In the genomic region with DNA sequence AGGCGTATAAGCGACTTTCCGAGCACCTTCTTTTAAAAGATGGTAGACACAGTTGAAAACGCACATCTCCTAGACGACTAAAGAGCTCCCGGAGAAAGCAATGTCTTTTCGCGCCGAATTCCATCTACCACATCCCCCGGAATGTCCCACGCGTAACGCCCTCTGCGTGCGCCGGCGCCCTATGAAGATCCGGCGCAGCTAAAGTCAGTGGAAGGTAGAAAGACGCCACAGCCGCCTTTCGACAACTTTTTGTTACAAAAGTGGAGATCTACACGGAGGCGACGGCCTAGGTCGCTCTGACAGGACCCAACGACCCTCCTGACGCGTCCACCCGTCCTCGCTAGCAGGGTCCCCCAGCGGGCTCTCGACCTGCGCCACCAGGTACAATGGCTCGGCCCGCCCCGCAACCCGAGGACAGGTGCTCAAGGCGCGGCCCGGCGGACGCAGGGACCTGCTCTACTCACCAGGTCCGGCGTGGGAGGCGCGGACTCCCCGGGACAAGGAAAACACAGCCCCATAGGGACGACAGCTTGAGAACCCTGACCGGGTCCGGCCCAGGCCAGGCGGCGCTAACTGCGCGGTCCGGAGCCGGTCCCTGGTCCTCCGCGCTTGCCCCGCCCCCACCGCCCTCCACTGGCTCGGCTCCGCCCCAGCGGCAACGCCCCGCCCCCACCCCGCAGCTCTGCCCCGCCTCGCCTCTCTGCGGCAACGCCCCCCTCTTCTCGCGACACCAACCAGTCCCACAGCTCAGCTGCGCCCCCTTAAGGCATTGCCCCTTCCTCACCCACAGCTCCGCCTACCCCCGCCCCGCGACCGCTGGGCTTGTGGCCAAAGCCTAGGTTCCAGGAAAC, we compare ENCODE assay signal across 1 cellular context.
TF ChIP-seq lines count a peak whose summit lies in the region.

Gene SVIP (minus strand): TSS at position 571 of the 851 bp plus-strand sequence. CDS start 53 bp downstream, at position 518.

TF ChIP-seq in HEK293, 187 proteins besides CTCF, POLR2A, EP300 and RAD21 (continued from another document and continues in another):
- TF ChIP-seq TSHZ1 (tag by site-specific recombination; IDR thresholded peaks at IDR 0.05; ENCODE audit: borderline replicate concordance) (no peak), KLF7 (tag by site-specific recombination; IDR thresholded peaks at IDR 0.05; ENCODE audit: borderline replicate concordance) (no peak), ZBTB11 (tag by site-specific recombination; conservative IDR thresholded peaks at IDR 0.05; ENCODE audit: low read depth) (peak; percentile 70), ZNF654 (tag by site-specific recombination; IDR thresholded peaks at IDR 0.05; ENCODE audit: low read depth) (peak; percentile 5; the same call in 1 of the 2 replicates), ZNF670 (tag by site-specific recombination; IDR thresholded peaks at IDR 0.05; ENCODE audit: low read depth) (no peak), ZNF658 (tag by site-specific recombination; IDR thresholded peaks at IDR 0.05) (no peak), ZNF555 (tag by site-specific recombination; conservative IDR thresholded peaks at IDR 0.05) (no peak), GLI4 (tag by site-specific recombination; IDR thresholded peaks at IDR 0.05) (no peak), ZNF571 (tag by site-specific recombination; IDR thresholded peaks at IDR 0.05) (no peak), ZNF548 (tag by site-specific recombination; IDR thresholded peaks at IDR 0.05) (no peak), PATZ1 (tag by site-specific recombination; IDR thresholded peaks at IDR 0.05) (peak; percentile 54), IKZF3 (tag by site-specific recombination; IDR thresholded peaks at IDR 0.05) (no peak), ZSCAN16 (tag by site-specific recombination; IDR thresholded peaks at IDR 0.05) (no peak), ZSCAN5A (tag by site-specific recombination; IDR thresholded peaks at IDR 0.05) (no peak), GLIS2 (tag by site-specific recombination; IDR thresholded peaks at IDR 0.05) (peak; percentile 77), ZNF792 (tag by site-specific recombination; IDR thresholded peaks at IDR 0.05) (no peak), ZNF114 (tag by site-specific recombination; IDR thresholded peaks at IDR 0.05) (no peak)
- TF ChIP-seq, protein P1, sequence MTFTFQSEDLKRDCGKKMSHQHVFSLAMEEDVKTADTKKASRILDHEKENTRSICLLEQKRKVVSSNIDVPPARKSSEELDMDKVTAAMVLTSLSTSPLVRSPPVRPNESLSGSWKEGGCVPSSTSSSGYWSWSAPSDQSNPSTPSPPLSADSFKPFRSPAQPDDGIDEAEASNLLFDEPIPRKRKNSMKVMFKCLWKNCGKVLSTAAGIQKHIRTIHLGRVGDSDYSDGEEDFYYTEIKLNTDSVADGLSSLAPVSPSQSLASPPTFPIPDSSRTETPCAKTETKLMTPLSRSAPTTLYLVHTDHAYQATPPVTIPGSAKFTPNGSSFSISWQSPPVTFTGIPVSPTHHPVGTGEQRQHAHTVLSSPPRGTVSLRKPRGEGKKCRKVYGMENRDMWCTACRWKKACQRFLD (tag by site-specific recombination; IDR thresholded peaks at IDR 0.05): no peak
- TF ChIP-seq, protein P2, sequence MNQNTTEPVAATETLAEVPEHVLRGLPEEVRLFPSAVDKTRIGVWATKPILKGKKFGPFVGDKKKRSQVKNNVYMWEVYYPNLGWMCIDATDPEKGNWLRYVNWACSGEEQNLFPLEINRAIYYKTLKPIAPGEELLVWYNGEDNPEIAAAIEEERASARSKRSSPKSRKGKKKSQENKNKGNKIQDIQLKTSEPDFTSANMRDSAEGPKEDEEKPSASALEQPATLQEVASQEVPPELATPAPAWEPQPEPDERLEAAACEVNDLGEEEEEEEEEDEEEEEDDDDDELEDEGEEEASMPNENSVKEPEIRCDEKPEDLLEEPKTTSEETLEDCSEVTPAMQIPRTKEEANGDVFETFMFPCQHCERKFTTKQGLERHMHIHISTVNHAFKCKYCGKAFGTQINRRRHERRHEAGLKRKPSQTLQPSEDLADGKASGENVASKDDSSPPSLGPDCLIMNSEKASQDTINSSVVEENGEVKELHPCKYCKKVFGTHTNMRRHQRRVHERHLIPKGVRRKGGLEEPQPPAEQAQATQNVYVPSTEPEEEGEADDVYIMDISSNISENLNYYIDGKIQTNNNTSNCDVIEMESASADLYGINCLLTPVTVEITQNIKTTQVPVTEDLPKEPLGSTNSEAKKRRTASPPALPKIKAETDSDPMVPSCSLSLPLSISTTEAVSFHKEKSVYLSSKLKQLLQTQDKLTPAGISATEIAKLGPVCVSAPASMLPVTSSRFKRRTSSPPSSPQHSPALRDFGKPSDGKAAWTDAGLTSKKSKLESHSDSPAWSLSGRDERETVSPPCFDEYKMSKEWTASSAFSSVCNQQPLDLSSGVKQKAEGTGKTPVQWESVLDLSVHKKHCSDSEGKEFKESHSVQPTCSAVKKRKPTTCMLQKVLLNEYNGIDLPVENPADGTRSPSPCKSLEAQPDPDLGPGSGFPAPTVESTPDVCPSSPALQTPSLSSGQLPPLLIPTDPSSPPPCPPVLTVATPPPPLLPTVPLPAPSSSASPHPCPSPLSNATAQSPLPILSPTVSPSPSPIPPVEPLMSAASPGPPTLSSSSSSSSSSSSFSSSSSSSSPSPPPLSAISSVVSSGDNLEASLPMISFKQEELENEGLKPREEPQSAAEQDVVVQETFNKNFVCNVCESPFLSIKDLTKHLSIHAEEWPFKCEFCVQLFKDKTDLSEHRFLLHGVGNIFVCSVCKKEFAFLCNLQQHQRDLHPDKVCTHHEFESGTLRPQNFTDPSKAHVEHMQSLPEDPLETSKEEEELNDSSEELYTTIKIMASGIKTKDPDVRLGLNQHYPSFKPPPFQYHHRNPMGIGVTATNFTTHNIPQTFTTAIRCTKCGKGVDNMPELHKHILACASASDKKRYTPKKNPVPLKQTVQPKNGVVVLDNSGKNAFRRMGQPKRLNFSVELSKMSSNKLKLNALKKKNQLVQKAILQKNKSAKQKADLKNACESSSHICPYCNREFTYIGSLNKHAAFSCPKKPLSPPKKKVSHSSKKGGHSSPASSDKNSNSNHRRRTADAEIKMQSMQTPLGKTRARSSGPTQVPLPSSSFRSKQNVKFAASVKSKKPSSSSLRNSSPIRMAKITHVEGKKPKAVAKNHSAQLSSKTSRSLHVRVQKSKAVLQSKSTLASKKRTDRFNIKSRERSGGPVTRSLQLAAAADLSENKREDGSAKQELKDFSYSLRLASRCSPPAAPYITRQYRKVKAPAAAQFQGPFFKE (tag by site-specific recombination; IDR thresholded peaks at IDR 0.05; ENCODE audit: borderline replicate concordance): no peak
- TF ChIP-seq, protein P3, sequence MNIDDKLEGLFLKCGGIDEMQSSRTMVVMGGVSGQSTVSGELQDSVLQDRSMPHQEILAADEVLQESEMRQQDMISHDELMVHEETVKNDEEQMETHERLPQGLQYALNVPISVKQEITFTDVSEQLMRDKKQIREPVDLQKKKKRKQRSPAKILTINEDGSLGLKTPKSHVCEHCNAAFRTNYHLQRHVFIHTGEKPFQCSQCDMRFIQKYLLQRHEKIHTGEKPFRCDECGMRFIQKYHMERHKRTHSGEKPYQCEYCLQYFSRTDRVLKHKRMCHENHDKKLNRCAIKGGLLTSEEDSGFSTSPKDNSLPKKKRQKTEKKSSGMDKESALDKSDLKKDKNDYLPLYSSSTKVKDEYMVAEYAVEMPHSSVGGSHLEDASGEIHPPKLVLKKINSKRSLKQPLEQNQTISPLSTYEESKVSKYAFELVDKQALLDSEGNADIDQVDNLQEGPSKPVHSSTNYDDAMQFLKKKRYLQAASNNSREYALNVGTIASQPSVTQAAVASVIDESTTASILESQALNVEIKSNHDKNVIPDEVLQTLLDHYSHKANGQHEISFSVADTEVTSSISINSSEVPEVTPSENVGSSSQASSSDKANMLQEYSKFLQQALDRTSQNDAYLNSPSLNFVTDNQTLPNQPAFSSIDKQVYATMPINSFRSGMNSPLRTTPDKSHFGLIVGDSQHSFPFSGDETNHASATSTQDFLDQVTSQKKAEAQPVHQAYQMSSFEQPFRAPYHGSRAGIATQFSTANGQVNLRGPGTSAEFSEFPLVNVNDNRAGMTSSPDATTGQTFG (tag by site-specific recombination; IDR thresholded peaks at IDR 0.05; ENCODE audit: borderline replicate concordance): no peak
